In the genomic region with DNA sequence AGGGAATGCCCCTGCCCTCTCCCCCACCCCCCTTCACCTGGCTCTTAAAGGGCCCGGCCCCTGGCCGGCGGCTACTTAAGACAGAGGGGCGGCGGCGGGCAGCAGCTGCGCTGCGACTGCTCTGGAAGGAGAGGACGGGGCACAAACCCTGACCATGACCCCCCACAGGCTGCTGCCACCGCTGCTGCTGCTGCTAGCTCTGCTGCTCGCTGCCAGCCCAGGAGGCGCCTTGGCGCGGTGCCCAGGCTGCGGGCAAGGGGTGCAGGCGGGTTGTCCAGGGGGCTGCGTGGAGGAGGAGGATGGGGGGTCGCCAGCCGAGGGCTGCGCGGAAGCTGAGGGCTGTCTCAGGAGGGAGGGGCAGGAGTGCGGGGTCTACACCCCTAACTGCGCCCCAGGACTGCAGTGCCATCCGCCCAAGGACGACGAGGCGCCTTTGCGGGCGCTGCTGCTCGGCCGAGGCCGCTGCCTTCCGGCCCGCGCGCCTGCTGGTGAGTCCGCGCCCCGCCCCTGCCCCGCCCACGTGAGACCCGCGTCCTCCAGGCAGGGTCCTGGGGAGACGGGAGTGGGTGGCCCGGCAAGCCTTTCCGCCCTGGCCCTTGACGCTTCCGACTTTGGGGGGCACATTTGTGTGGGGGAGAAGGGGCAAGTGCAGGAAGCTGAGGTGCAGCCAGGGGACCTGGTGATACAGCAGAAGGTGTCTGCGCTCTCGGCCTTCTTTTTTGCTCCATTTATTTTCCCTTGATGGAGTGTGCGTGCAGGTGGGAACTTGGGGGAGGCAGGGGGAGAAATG, we compare ENCODE assay signal across 8 cellular contexts. TPM values are rescaled to one million over a fixed set of nuclear protein-coding genes. Genes with fewer than 3 reads are reported as not detected.
DNase-seq lines count a peak whose midpoint lies in the region; ATAC-seq and TF ChIP-seq lines count a peak whose summit lies in the region.

A gene with protein sequence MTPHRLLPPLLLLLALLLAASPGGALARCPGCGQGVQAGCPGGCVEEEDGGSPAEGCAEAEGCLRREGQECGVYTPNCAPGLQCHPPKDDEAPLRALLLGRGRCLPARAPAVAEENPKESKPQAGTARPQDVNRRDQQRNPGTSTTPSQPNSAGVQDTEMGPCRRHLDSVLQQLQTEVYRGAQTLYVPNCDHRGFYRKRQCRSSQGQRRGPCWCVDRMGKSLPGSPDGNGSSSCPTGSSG (plus strand): TSS at position 104 of the 790 bp plus-strand sequence. CDS start 51 bp downstream, at position 155.

- no peak for TF ChIP-seq POLR2A in lower leg skin (IDR thresholded peaks at IDR 0.05)

- intact Hi-C loops in lower leg skin (cut with DNase I; ENCODE audit: low total_unique reads), result no loop called here

- no peak for ATAC-seq in HG02938 (IDR thresholded peaks at IDR 0.05; ENCODE audit: unreplicated experiment)

- TF ChIP-seq CTCF in lower leg skin (IDR thresholded peaks at IDR 0.05), result no peak

- peak within 1 kb of the TSS; percentile 56 for H3K4me3 ChIP-seq in lower leg skin (ENCODE audit: low read depth, poor library complexity, severe bottlenecking)

- DNase-seq in NCI-H2107 treated with DMSO at 0.1 percent for 48 hours (lab: John Stamatoyannopoulos, UW; ENCODE audit: unreplicated experiment) (peak; percentile 60), NCI-H2107 (lab: John Stamatoyannopoulos, UW) (no peak), NCI-H1092 treated with DMSO at 0.1 percent for 48 hours (lab: John Stamatoyannopoulos, UW) (peak; percentile 35), dedifferentiated amniotic fluid mesenchymal stem cell (ENCODE audit: extremely low spot score) (peak; percentile 24), lower leg skin (ENCODE audit: low spot score in 2 of 2) (peak in 1 of 2 donors; percentile 91)
- peak; percentile 74 for DNase-seq in activated CD4-positive, alpha-beta T cell treated with anti-CD3 and anti-CD28 coated beads for 48 hours
- DNase-seq in stimulated activated CD4-positive, alpha-beta T cell treated with anti-CD3 and anti-CD28 coated beads, TNF-alpha, amount 100 ng/mL, for 1 hour (ENCODE audit: low read depth in 3 of 3, low spot score in 1 of 3), result peak in 2 of 3 donors; percentile 13 to 42

- WGBS in lower leg skin, 2 donors, result 2 to 3% methylated on average over 23 to 42 of the region's 51 CpGs

RNA-seq across cellular contexts. Expression of the gene that starts here (rescaled TPM):
- total RNA-seq in lower leg skin, result 100 to 1,000 TPM in 1 of 4 donors, 10 to 100 TPM in 3; 22.0 to 508 (median 68.9) TPM
